19 cellular contexts compared by ENCODE assay signal in genomic region chr6:43887340-43887858, GRCh38.
DNase-seq lines count a peak whose midpoint lies in the region; ATAC-seq and TF ChIP-seq lines count a peak whose summit lies in the region.
"Had no signal": no experiment of that assay in that cellular context is flagged by ENCODE, and none has a peak within 500 bp of the region (broad histone marks: within the 10 kb centered on the region; RNA-seq: fewer than 3 reads in every experiment).

No MANE protein-coding gene starts in this region.

- no peaks in the 10 kb centered on the region for H4K20me1 ChIP-seq in HCT116 (ENCODE audit: insufficient read depth)

- H3K27me3 ChIP-seq in HCT116 (ENCODE audit: insufficient read depth, low read length) (no peaks in the 10 kb centered on the region), gastrocnemius medialis (no peaks in the 10 kb centered on the region)
- H3K27me3 ChIP-seq: SJSA1 had no signal

- no peak overlapping the region for H2AFZ ChIP-seq in HCT116 (ENCODE audit: low read depth, low read length, poor library complexity, severe bottlenecking)

- H3K4me3 ChIP-seq in HCT116 (replicated peaks in 1 of 2; ENCODE audit: low read depth in 1 of 2, low read length in 2 of 2): no peak overlapping the region
- no peak overlapping the region for H3K4me3 ChIP-seq in fibroblast of mammary gland (ENCODE audit: control insufficient read depth, low read depth, low read length)
- no peak overlapping the region for H3K4me3 ChIP-seq in gastrocnemius medialis
- H3K4me3 ChIP-seq: SJSA1, tibial nerve had no signal

- H3K27ac ChIP-seq in HCT116 (ENCODE audit: low read depth, low read length): no peak overlapping the region
- H3K27ac ChIP-seq in gastrocnemius medialis: peak overlapping the region in 3 of 4 donors; percentile 1 to 28 (median 6)
- H3K27ac ChIP-seq: tibial nerve had no signal

- TF ChIP-seq RAD21 in HCT116 (IDR thresholded peaks at IDR 0.05; ENCODE audit: low read depth): no peak

- TF ChIP-seq POLR2A in HCT116 (IDR thresholded peaks at IDR 0.05; ENCODE audit: borderline replicate concordance, extremely low read depth, insufficient read depth, insufficient read length) (no peak), gastrocnemius medialis (IDR thresholded peaks at IDR 0.05) (no peak)

- intact Hi-C loops in HCT116 (cut with micrococcal nuclease) (no loop called here), gastrocnemius medialis (cut with DNase I; ENCODE audit: low total_unique reads) (no loop called here)

- no peak overlapping the region for H3K4me2 ChIP-seq in HCT116 (ENCODE audit: low read length)

- in situ Hi-C loops in gastrocnemius medialis (cut with MboI; ENCODE audit: low sequenced_read_pairs in 4 of 4): no loop called here

- H3K36me3 ChIP-seq in HCT116 (ENCODE audit: control insufficient read depth in 1 of 2, insufficient read depth in 2 of 2, low read length in 2 of 2) (no peaks in the 10 kb centered on the region), gastrocnemius medialis (no peaks in the 10 kb centered on the region)
- H3K36me3 ChIP-seq: SJSA1, tibial nerve had no signal

- ATAC-seq in HCT116: peak; percentile 33; the same call in 1 of the 2 replicates
- peak in 1 of 2 donors; percentile 29 for ATAC-seq in gastrocnemius medialis
- ATAC-seq: activated CD8-positive, alpha-beta T cell treated with anti-CD3 and anti-CD28 coated beads for 36 hours; activated T-helper 17 cell treated with anti-CD3 and anti-CD28 coated beads, Interleukin-2, amount 50 U/mL, for 72 hours had no signal

- CTCF ChIA-PET in HCT116 (lab: Charles Lee): no interaction called here

- no peak for DNase-seq in HCT116 (ENCODE audit: low read depth, low spot score)
- peak; percentile 83 for DNase-seq in MV-4-11 (lab: John Stamatoyannopoulos, UW)
- DNase-seq in fibroblast of mammary gland (ENCODE audit: low read depth): peak; percentile 8
- DNase-seq in gastrocnemius medialis: no peak
- no peak for DNase-seq in activated CD8-positive, alpha-beta memory T cell treated with anti-CD3 and anti-CD28 coated beads, Interleukin-2, amount 50 U/mL, for 48 hours
- DNase-seq in NCI-H187 (lab: John Stamatoyannopoulos, UW): no peak
- DNase-seq in NCI-H1930 (lab: John Stamatoyannopoulos, UW): no peak
- no peak for DNase-seq in NCI-H187 treated with DMSO at 0.1 percent for 48 hours (lab: John Stamatoyannopoulos, UW)
- DNase-seq: activated CD8-positive, alpha-beta T cell treated with anti-CD3 and anti-CD28 coated beads for 36 hours; amygdala; foreskin melanocyte; HCEC 1CT; mammary epithelial cell; NCI-H1436 treated with DMSO at 0.1 percent for 48 hours; NCI-H446 treated with DMSO at 0.1 percent for 48 hours; retina had no signal

- no peak for TF ChIP-seq CTCF in HCT116 (IDR thresholded peaks at IDR 0.05 in 2 of 3, conservative IDR thresholded peaks at IDR 0.05 in 1 of 3; ENCODE audit: borderline replicate concordance in 1 of 3, insufficient read depth in 1 of 3, low read depth in 2 of 3, low read length in 2 of 3)
- no peak for TF ChIP-seq CTCF in fibroblast of mammary gland (conservative IDR thresholded peaks at IDR 0.05; ENCODE audit: control insufficient read depth, insufficient read depth, low read depth, low read length)
- TF ChIP-seq CTCF in gastrocnemius medialis (IDR thresholded peaks at IDR 0.05 in 4 of 5, conservative IDR thresholded peaks at IDR 0.05 in 1 of 5): no peak

- no peaks in the 10 kb centered on the region for H3K9me2 ChIP-seq in HCT116 (ENCODE audit: insufficient read depth)

- H3K9me3 ChIP-seq in HCT116 (ENCODE audit: control insufficient read depth in 1 of 2, insufficient read depth in 1 of 2, low read depth in 1 of 2, low read length in 2 of 2) (no peaks in the 10 kb centered on the region), gastrocnemius medialis (no peaks in the 10 kb centered on the region)
- H3K9me3 ChIP-seq: SJSA1, tibial nerve had no signal

- no TSS peak for BruUV-seq in HCT116 (replicated peaks; lab: Mats Ljungman, UMichigan)

- no peaks in the 10 kb centered on the region for H3K79me2 ChIP-seq in HCT116 (ENCODE audit: insufficient read depth, low read length)

- no peaks in the 10 kb centered on the region; a peak in 1 of 4 replicates for H3K4me1 ChIP-seq in HCT116 (ENCODE audit: control insufficient read depth in 1 of 2, insufficient read depth in 2 of 2, low read length in 2 of 2)
- peaks cover 22 to 24% of the 10 kb centered on the region in 2 donors for H3K4me1 ChIP-seq in gastrocnemius medialis

- no peak overlapping the region for H3K9ac ChIP-seq in HCT116 (ENCODE audit: low read length)

- RAD21 ChIA-PET in HCT116 (lab: Charles Lee; ENCODE audit: low non-redundant PET in 1 of 2, low total read pairs in 2 of 2, uncharacterized antibody in 2 of 2, unreplicated experiment in 2 of 2): no interaction called here

- POLR2A ChIA-PET in HCT116 (lab: Charles Lee): no interaction called here

TF ChIP-seq in HCT116, 20 proteins besides CTCF, POLR2A, EP300 and RAD21:
- TF ChIP-seq SRF (IDR thresholded peaks at IDR 0.05; ENCODE audit: low read depth) (no peak), REST (IDR thresholded peaks at IDR 0.05; ENCODE audit: low read depth) (no peak), ZFX (IDR thresholded peaks at IDR 0.05) (no peak), EGR1 (IDR thresholded peaks at IDR 0.05; ENCODE audit: low read depth) (no peak), POLR2AphosphoS5 (IDR thresholded peaks at IDR 0.05; ENCODE audit: low read depth, low read length) (no peak), EZH2 (IDR thresholded peaks at IDR 0.05) (no peak), TCF7L2 (IDR thresholded peaks at IDR 0.05; ENCODE audit: borderline replicate concordance, extremely low read depth, insufficient read depth, insufficient read length) (no peak), CEBPB (IDR thresholded peaks at IDR 0.05; ENCODE audit: low read depth) (no peak), CBX3 (IDR thresholded peaks at IDR 0.05; ENCODE audit: low read depth) (no peak), MAX (IDR thresholded peaks at IDR 0.05) (no peak), ELF1 (IDR thresholded peaks at IDR 0.05; ENCODE audit: borderline replicate concordance, low read depth) (no peak), ZNF274 (IDR thresholded peaks at IDR 0.05; ENCODE audit: low read depth, low read length) (no peak), FOSL1 (IDR thresholded peaks at IDR 0.05; ENCODE audit: low read depth) (no peak)
TF ChIP-seq in HCT116: peak in this region for 0.

Comparison
In these comparisons a context has a peak if more than half of its experiments do, and no peak if none do; other contexts are left out.
1. DNase-seq: peak in MV-4-11 (single experiment) and fibroblast of mammary gland (single experiment); none in HCT116 (single experiment), gastrocnemius medialis (0 of 2), activated CD8-positive, alpha-beta memory T cell treated with anti-CD3 and anti-CD28 coated beads, Interleukin-2, amount 50 U/mL, for 48 hours (single experiment), NCI-H187 (0 of 2), NCI-H1930 (0 of 2) and NCI-H187 treated with DMSO at 0.1 percent for 48 hours (single experiment).